Comparison of ENCODE assay signal across 8 cellular contexts in genomic region chr16:4679854-4680636, GRCh38. TPM values are rescaled to one million over a fixed set of nuclear protein-coding genes. Genes with fewer than 3 reads are reported as not detected.
DNase-seq lines count a peak whose midpoint lies in the region; ATAC-seq and TF ChIP-seq lines count a peak whose summit lies in the region.

No MANE protein-coding gene starts in this region.

- H3K4me3 Mint-ChIP-seq in activated CD4-positive, alpha-beta T cell treated with anti-CD3 and anti-CD28 coated beads, Interleukin-2, amount 10 ng/mL, durations not matched to agents 24 days and 14 days, result no peak overlapping the region
- H3K4me3 Mint-ChIP-seq in type B pancreatic cell, result no peak overlapping the region

- H3K18ac ChIP-seq in mesenchymal stem cell (ENCODE audit: low read depth in 1 of 2, low read length in 2 of 2), result no peak overlapping the region

- no peak overlapping the region for H2BK120ac ChIP-seq in mesenchymal stem cell (ENCODE audit: low read depth, low read length)

- H3K27ac ChIP-seq in mesenchymal stem cell (ENCODE audit: low read length, poor library complexity, severe bottlenecking), result no peak overlapping the region

- 96% methylated on average over 47 of the region's 47 CpGs for WGBS in mesenchymal stem cell

- peaks cover 16% of the 10 kb centered on the region for H3K4me1 ChIP-seq in mesenchymal stem cell (ENCODE audit: control insufficient read depth, insufficient read depth, low read depth, low read length)

- no peak overlapping the region for H3K4me2 ChIP-seq in mesenchymal stem cell (ENCODE audit: low read length, poor library complexity, severe bottlenecking)

- H2BK12ac ChIP-seq in mesenchymal stem cell (ENCODE audit: low read length in 2 of 2), result no peak overlapping the region

- H3K36me3 ChIP-seq in mesenchymal stem cell (ENCODE audit: control insufficient read depth in 1 of 2, insufficient read depth in 2 of 2, low read depth in 1 of 2, low read length in 2 of 2), result peaks cover 46 to 97% of the 10 kb centered on the region in 2 experiments

- H3K4ac ChIP-seq in mesenchymal stem cell (ENCODE audit: low read depth in 1 of 2, low read length in 2 of 2), result no peak overlapping the region

- peak; percentile 67 for DNase-seq in activated CD4-positive, alpha-beta T cell treated with anti-CD3 and anti-CD28 coated beads, Interleukin-2, amount 10 ng/mL, durations not matched to agents 24 days and 14 days
- DNase-seq in activated CD4-positive, alpha-beta T cell treated with anti-CD3 and anti-CD28 coated beads for 48 hours, result no peak
- DNase-seq in cerebellar cortex (ENCODE audit: low spot score) (peak; percentile 67), mesenchymal stem cell (no peak), type B pancreatic cell (ENCODE audit: extremely low spot score, unreplicated experiment) (no peak)
- no peak for DNase-seq in stimulated activated naive CD4-positive, alpha-beta T cell (lab: John Stamatoyannopoulos, UW)
- no peak for DNase-seq in activated effector memory CD4-positive, alpha-beta T cell treated with anti-CD3 and anti-CD28 coated beads, Interleukin-2, amount 50 U/mL, for 16 hours

- no peak overlapping the region for H4K91ac ChIP-seq in mesenchymal stem cell (ENCODE audit: low read length)

- peak overlapping the region in 1 of 2 experiments; percentile 73 for H3K4me3 ChIP-seq in mesenchymal stem cell (ENCODE audit: insufficient read depth in 1 of 2, low read depth in 1 of 2, low read length in 2 of 2)

- TF ChIP-seq CTCF in type B pancreatic cell (conservative IDR thresholded peaks at IDR 0.05), result no peak

- H2BK5ac ChIP-seq in mesenchymal stem cell (ENCODE audit: low read depth, low read length, poor library complexity, severe bottlenecking), result no peak overlapping the region

- no peaks in the 10 kb centered on the region for H3K27me3 Mint-ChIP-seq in activated CD4-positive, alpha-beta T cell treated with anti-CD3 and anti-CD28 coated beads, Interleukin-2, amount 10 ng/mL, durations not matched to agents 24 days and 14 days
- no peaks in the 10 kb centered on the region for H3K27me3 Mint-ChIP-seq in type B pancreatic cell

- intact Hi-C loops in activated CD4-positive, alpha-beta T cell treated with anti-CD3 and anti-CD28 coated beads, Interleukin-2, amount 10 ng/mL, durations not matched to agents 24 days and 14 days (cut with micrococcal nuclease), result no loop called here

- no peaks in the 10 kb centered on the region for H3K9me3 ChIP-seq in mesenchymal stem cell (ENCODE audit: control insufficient read depth, low read length)

- H3K27ac Mint-ChIP-seq in activated CD4-positive, alpha-beta T cell treated with anti-CD3 and anti-CD28 coated beads, Interleukin-2, amount 10 ng/mL, durations not matched to agents 24 days and 14 days, result no peak overlapping the region
- H3K27ac Mint-ChIP-seq in type B pancreatic cell, result peak overlapping the region; percentile 23

- peaks cover 73% of the 10 kb centered on the region for H3K79me1 ChIP-seq in mesenchymal stem cell (replicated peaks; ENCODE audit: low read length, poor library complexity, severe bottlenecking)

- peak overlapping the region; percentile 87 for H3K9ac ChIP-seq in mesenchymal stem cell (ENCODE audit: low read length)

- no peak overlapping the region for H2AFZ ChIP-seq in mesenchymal stem cell (ENCODE audit: low read depth, low read length)

- peaks cover 24% of the 10 kb centered on the region for H3K4me1 Mint-ChIP-seq in activated CD4-positive, alpha-beta T cell treated with anti-CD3 and anti-CD28 coated beads, Interleukin-2, amount 10 ng/mL, durations not matched to agents 24 days and 14 days
- H3K4me1 Mint-ChIP-seq in type B pancreatic cell (ENCODE audit: unreplicated experiment), result peaks cover 5% of the 10 kb centered on the region

- H3K14ac ChIP-seq in mesenchymal stem cell (ENCODE audit: low read length in 2 of 2), result no peak overlapping the region

- H3K9me3 Mint-ChIP-seq in activated CD4-positive, alpha-beta T cell treated with anti-CD3 and anti-CD28 coated beads, Interleukin-2, amount 10 ng/mL, durations not matched to agents 24 days and 14 days, result no peaks in the 10 kb centered on the region
- no peaks in the 10 kb centered on the region for H3K9me3 Mint-ChIP-seq in type B pancreatic cell

- H3K23ac ChIP-seq in mesenchymal stem cell (ENCODE audit: low read length in 2 of 2), result no peak overlapping the region

- H2AK5ac ChIP-seq in mesenchymal stem cell (ENCODE audit: low read length, severe bottlenecking), result no peak overlapping the region

- H4K8ac ChIP-seq in mesenchymal stem cell (ENCODE audit: low read length), result no peak overlapping the region

- H2BK15ac ChIP-seq in mesenchymal stem cell (ENCODE audit: low read depth, poor library complexity, severe bottlenecking), result no peak overlapping the region

- peaks cover 29% of the 10 kb centered on the region for H3K36me3 Mint-ChIP-seq in activated CD4-positive, alpha-beta T cell treated with anti-CD3 and anti-CD28 coated beads, Interleukin-2, amount 10 ng/mL, durations not matched to agents 24 days and 14 days (ENCODE audit: low read depth)
- no peaks in the 10 kb centered on the region for H3K36me3 Mint-ChIP-seq in type B pancreatic cell

- H3K27me3 ChIP-seq in mesenchymal stem cell (ENCODE audit: control insufficient read depth in 1 of 2, insufficient read depth in 1 of 2, low read length in 2 of 2), result no peaks in the 10 kb centered on the region

- ATAC-seq in GM19023 (IDR thresholded peaks at IDR 0.05; ENCODE audit: unreplicated experiment), result no peak

RNA-seq across cellular contexts. Expression of gene NUDT16L1, which starts 13.3 kb away (rescaled TPM):
- total RNA-seq in activated CD4-positive, alpha-beta T cell treated with anti-CD3 and anti-CD28 coated beads, Interleukin-2, amount 10 ng/mL, durations not matched to agents 24 days and 14 days, result 35.4 and 36.1 TPM in 2 replicates
- polyA plus RNA-seq in mesenchymal stem cell (2013, experiment 1 of 2), result 14.8 TPM
- 16.2 TPM for polyA plus RNA-seq in mesenchymal stem cell (2013, experiment 2 of 2)
- total RNA-seq in type B pancreatic cell (ENCODE audit: low replicate concordance), result 36.7 and 37.7 TPM in 2 replicates

RNA-seq across cellular contexts. Expression of gene ANKS3, which starts 54.0 kb away (rescaled TPM):
- 21.8 and 22.3 TPM in 2 replicates for total RNA-seq in activated CD4-positive, alpha-beta T cell treated with anti-CD3 and anti-CD28 coated beads, Interleukin-2, amount 10 ng/mL, durations not matched to agents 24 days and 14 days
- 6.9 TPM for polyA plus RNA-seq in mesenchymal stem cell (2013, experiment 1 of 2)
- 6.4 TPM for polyA plus RNA-seq in mesenchymal stem cell (2013, experiment 2 of 2)
- 21.6 and 36.7 TPM in 2 replicates for total RNA-seq in type B pancreatic cell (ENCODE audit: low replicate concordance)

RNA-seq across cellular contexts. Expression of gene DNAAF8, which starts 54.3 kb away (rescaled TPM):
- total RNA-seq in activated CD4-positive, alpha-beta T cell treated with anti-CD3 and anti-CD28 coated beads, Interleukin-2, amount 10 ng/mL, durations not matched to agents 24 days and 14 days, result not detected in 2 replicates
- 1.1 TPM for polyA plus RNA-seq in mesenchymal stem cell (2013, experiment 1 of 2)
- polyA plus RNA-seq in mesenchymal stem cell (2013, experiment 2 of 2), result 1.2 TPM
- total RNA-seq in type B pancreatic cell (ENCODE audit: low replicate concordance), result 0.74 and 2.6 TPM in 2 replicates

RNA-seq across cellular contexts. Expression of gene MGRN1, which starts 55.4 kb away (rescaled TPM):
- total RNA-seq in activated CD4-positive, alpha-beta T cell treated with anti-CD3 and anti-CD28 coated beads, Interleukin-2, amount 10 ng/mL, durations not matched to agents 24 days and 14 days, result 103 and 108 TPM in 2 replicates
- polyA plus RNA-seq in mesenchymal stem cell (2013, experiment 1 of 2), result 52.4 TPM
- 48.7 TPM for polyA plus RNA-seq in mesenchymal stem cell (2013, experiment 2 of 2)
- total RNA-seq in type B pancreatic cell (ENCODE audit: low replicate concordance), result 87.9 and 88.6 TPM in 2 replicates

Comparison
In these comparisons a context has a peak if more than half of its experiments do, and no peak if none do; other contexts are left out.
1. DNase-seq: peak in activated CD4-positive, alpha-beta T cell treated with anti-CD3 and anti-CD28 coated beads, Interleukin-2, amount 10 ng/mL, durations not matched to agents 24 days and 14 days (single experiment) and cerebellar cortex (single experiment); none in activated CD4-positive, alpha-beta T cell treated with anti-CD3 and anti-CD28 coated beads for 48 hours (single experiment), mesenchymal stem cell (single experiment), type B pancreatic cell (single experiment), stimulated activated naive CD4-positive, alpha-beta T cell (0 of 6) and activated effector memory CD4-positive, alpha-beta T cell treated with anti-CD3 and anti-CD28 coated beads, Interleukin-2, amount 50 U/mL, for 16 hours (single experiment).